In the genomic region with DNA sequence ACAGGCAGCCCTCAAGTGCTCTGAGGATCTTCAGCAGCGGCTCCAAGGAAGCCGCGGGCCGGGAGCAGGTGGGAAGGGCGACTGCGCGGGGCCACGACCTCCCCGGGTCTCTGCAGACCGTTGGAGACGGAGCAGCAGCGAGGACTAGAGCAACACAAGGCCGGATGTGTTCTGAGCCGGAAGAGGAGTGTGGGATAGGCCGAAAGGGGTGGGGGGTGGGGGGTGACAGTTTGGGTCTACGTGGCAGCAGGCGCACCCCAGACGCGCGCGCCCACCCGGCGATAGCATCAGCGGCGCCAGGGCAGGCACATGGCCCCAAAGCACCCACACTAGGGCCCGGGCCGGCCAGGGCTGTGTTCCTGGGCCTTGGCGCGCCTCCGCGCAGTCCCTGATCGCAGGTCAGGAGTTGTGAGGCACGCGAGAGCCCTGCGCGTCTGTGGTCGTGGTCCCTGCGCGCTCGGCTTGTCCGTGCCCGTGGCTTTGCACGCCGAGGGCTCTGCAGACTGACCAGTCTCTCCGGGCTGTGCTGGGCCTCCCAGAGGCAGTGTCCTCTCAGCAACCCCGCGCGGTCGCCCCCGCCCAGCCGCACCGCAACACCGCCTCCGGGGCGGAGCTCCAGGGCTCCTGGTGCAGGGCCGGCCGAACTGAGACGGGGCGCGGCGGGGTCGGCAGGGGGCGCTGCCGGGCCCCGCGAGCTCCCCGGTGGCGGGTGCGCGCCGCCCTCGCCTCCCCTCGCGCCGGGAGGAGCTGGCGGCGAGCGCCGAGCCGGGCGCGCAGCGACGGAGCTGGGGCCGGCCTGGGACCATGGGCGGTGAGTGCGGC, we compare ENCODE assay signal across 8 cellular contexts. TPM values are rescaled to one million over a fixed set of nuclear protein-coding genes. Genes with fewer than 3 reads are reported as not detected.
A peak's percentile ranks its signal among the peaks of the same experiment; 100 is the strongest.
DNase-seq lines count a peak whose midpoint lies in the region; ATAC-seq, FAIRE-seq and TF ChIP-seq lines count a peak whose summit lies in the region.

A gene with protein sequence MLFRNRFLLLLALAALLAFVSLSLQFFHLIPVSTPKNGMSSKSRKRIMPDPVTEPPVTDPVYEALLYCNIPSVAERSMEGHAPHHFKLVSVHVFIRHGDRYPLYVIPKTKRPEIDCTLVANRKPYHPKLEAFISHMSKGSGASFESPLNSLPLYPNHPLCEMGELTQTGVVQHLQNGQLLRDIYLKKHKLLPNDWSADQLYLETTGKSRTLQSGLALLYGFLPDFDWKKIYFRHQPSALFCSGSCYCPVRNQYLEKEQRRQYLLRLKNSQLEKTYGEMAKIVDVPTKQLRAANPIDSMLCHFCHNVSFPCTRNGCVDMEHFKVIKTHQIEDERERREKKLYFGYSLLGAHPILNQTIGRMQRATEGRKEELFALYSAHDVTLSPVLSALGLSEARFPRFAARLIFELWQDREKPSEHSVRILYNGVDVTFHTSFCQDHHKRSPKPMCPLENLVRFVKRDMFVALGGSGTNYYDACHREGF (plus strand): TSS at position 725 of the 822 bp plus-strand sequence. CDS start 28,351 bp downstream, outside the sequence.

- no peaks in the 10 kb centered on the region; the same call in 1 of the 2 replicates for H3K36me3 ChIP-seq in GM23338 (ENCODE audit: insufficient read depth)

- peaks cover 40% of the 10 kb centered on the region for H3K27me3 ChIP-seq in GM23338 (ENCODE audit: insufficient read depth)

- in situ Hi-C loops in G401 (cut with HindIII; ENCODE audit: low sequenced_read_pairs) = no loop called here

- H3K4me2 ChIP-seq in GM23338 = peak within 1 kb of the TSS; percentile 90

- peaks cover 9% of the 10 kb centered on the region; the same call in 2 of the 3 replicates for H3K36me3 Mint-ChIP-seq in GM23338 (ENCODE audit: low read depth)

- H3K27me3 Mint-ChIP-seq in GM23338 (ENCODE audit: insufficient read depth, low read depth, poor library complexity) = peaks cover 43% of the 10 kb centered on the region

- no peak within 1 kb of the TSS for H3K27ac Mint-ChIP-seq in GM23338

- peak within 1 kb of the TSS; percentile 83 for H3K4me3 ChIP-seq in GM23338

- peaks cover 6% of the 10 kb centered on the region; the same call in 1 of the 2 replicates for H3K79me2 ChIP-seq in GM23338 (replicated peaks; ENCODE audit: insufficient read depth)

- no peak for FAIRE-seq in frontal cortex (lab: Jason Lieb, UNC)

- H2AFZ ChIP-seq in GM23338 = peak within 1 kb of the TSS; percentile 96

- H3K9me2 ChIP-seq in GM23338 (ENCODE audit: insufficient read depth) = 0 out of 2 replicates have a peak, but pooled peaks cover 2% of the 10 kb centered on the region

- peak; percentile 81 for ATAC-seq in GM23338

- peak in 1 of 2 experiments; percentile 68; a peak in 2 of 4 replicates for TF ChIP-seq CTCF in GM23338 (conservative IDR thresholded peaks at IDR 0.05; ENCODE audit: low read depth in 2 of 2)

- H3F3A ChIP-seq in GM23338 (replicated peaks; ENCODE audit: low read depth) = peaks cover 10% of the 10 kb centered on the region; the same call in 1 of the 2 replicates

- no peaks in the 10 kb centered on the region for H3K9me3 Mint-ChIP-seq in GM23338

- H4K20me1 ChIP-seq in GM23338 (replicated peaks; ENCODE audit: insufficient read depth) = peaks cover 5% of the 10 kb centered on the region

- peaks cover 46% of the 10 kb centered on the region for H3K4me1 Mint-ChIP-seq in GM23338

- peak within 1 kb of the TSS; percentile 78 for H3K4me3 Mint-ChIP-seq in GM23338

- peak; percentile 85 for DNase-seq in G401 (ENCODE audit: low spot score)
- DNase-seq in GM23338 (ENCODE audit: low spot score) = peak; percentile 90
- DNase-seq in Kasumi-1 (lab: John Stamatoyannopoulos, UW) = peak; percentile 88 to 90
- DNase-seq in SHP77 treated with DMSO at 0.1 percent for 48 hours (lab: John Stamatoyannopoulos, UW) = peak; percentile 75
- DNase-seq in activated gamma-delta T cell treated with anti-CD3 and anti-CD28 coated beads, Interleukin-2, amount 50 U/mL, for 16 hours (ENCODE audit: low read depth) = peak; percentile 86
- peak; percentile 91 to 95 for DNase-seq in frontal cortex (ENCODE audit: low spot score in 2 of 2)
- DNase-seq in occipital lobe (lab: John Stamatoyannopoulos, UW) = peak; percentile 90

- peaks cover 34% of the 10 kb centered on the region for H3K4me1 ChIP-seq in GM23338 (ENCODE audit: insufficient read depth)

- no peak within 1 kb of the TSS for H3K27ac ChIP-seq in GM23338 (ENCODE audit: low read depth)
- peak within 1 kb of the TSS; percentile 86 for H3K27ac ChIP-seq in temporal lobe (ENCODE audit: low read depth, low read length)

TF ChIP-seq in GM23338, 12 proteins besides CTCF, POLR2A, EP300 and RAD21 (continues in another document):
- TF ChIP-seq EZH2phosphoT487 (IDR thresholded peaks at IDR 0.05; ENCODE audit: unreplicated experiment) (no peak), ZNF114 (CRISPR knock-in tag; IDR thresholded peaks at IDR 0.05) (no peak), NANOG (IDR thresholded peaks at IDR 0.05; ENCODE audit: borderline replicate concordance) (no peak), ZNF331 (CRISPR knock-in tag; IDR thresholded peaks at IDR 0.05; ENCODE audit: low read depth) (no peak), STAT1 (IDR thresholded peaks at IDR 0.05; ENCODE audit: unreplicated experiment) (no peak), EZH2 (IDR thresholded peaks at IDR 0.05; ENCODE audit: low read depth, unreplicated experiment) (no peak), JUNB (IDR thresholded peaks at IDR 0.05; ENCODE audit: unreplicated experiment) (no peak), CREB1 (CRISPR knock-in tag; IDR thresholded peaks at IDR 0.05; ENCODE audit: low read depth) (no peak)
- TF ChIP-seq, protein P1, sequence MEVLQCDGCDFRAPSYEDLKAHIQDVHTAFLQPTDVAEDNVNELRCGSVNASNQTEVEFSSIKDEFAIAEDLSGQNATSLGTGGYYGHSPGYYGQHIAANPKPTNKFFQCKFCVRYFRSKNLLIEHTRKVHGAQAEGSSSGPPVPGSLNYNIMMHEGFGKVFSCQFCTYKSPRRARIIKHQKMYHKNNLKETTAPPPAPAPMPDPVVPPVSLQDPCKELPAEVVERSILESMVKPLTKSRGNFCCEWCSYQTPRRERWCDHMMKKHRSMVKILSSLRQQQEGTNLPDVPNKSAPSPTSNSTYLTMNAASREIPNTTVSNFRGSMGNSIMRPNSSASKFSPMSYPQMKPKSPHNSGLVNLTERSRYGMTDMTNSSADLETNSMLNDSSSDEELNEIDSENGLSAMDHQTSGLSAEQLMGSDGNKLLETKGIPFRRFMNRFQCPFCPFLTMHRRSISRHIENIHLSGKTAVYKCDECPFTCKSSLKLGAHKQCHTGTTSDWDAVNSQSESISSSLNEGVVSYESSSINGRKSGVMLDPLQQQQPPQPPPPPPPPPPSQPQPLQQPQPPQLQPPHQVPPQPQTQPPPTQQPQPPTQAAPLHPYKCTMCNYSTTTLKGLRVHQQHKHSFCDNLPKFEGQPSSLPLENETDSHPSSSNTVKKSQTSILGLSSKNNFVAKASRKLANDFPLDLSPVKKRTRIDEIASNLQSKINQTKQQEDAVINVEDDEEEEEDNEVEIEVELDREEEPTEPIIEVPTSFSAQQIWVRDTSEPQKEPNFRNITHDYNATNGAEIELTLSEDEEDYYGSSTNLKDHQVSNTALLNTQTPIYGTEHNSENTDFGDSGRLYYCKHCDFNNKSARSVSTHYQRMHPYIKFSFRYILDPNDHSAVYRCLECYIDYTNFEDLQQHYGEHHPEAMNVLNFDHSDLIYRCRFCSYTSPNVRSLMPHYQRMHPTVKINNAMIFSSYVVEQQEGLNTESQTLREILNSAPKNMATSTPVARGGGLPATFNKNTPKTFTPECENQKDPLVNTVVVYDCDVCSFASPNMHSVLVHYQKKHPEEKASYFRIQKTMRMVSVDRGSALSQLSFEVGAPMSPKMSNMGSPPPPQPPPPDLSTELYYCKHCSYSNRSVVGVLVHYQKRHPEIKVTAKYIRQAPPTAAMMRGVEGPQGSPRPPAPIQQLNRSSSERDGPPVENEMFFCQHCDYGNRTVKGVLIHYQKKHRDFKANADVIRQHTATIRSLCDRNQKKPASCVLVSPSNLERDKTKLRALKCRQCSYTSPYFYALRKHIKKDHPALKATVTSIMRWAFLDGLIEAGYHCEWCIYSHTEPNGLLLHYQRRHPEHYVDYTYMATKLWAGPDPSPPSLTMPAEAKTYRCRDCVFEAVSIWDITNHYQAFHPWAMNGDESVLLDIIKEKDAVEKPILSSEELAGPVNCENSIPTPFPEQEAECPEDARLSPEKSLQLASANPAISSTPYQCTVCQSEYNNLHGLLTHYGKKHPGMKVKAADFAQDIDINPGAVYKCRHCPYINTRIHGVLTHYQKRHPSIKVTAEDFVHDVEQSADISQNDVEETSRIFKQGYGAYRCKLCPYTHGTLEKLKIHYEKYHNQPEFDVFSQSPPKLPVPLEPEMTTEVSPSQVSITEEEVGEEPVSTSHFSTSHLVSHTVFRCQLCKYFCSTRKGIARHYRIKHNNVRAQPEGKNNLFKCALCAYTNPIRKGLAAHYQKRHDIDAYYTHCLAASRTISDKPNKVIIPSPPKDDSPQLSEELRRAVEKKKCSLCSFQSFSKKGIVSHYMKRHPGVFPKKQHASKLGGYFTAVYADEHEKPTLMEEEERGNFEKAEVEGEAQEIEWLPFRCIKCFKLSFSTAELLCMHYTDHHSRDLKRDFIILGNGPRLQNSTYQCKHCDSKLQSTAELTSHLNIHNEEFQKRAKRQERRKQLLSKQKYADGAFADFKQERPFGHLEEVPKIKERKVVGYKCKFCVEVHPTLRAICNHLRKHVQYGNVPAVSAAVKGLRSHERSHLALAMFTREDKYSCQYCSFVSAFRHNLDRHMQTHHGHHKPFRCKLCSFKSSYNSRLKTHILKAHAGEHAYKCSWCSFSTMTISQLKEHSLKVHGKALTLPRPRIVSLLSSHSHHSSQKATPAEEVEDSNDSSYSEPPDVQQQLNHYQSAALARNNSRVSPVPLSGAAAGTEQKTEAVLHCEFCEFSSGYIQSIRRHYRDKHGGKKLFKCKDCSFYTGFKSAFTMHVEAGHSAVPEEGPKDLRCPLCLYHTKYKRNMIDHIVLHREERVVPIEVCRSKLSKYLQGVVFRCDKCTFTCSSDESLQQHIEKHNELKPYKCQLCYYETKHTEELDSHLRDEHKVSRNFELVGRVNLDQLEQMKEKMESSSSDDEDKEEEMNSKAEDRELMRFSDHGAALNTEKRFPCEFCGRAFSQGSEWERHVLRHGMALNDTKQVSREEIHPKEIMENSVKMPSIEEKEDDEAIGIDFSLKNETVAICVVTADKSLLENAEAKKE (CRISPR knock-in tag; IDR thresholded peaks at IDR 0.05) = no peak

RNA-seq across cellular contexts. Expression of the gene that starts here (rescaled TPM):
- total RNA-seq in G401 (2014; rRNA removed; shearing (Covaris generic)) = 5.5 and 6.4 TPM in 2 replicates
- total RNA-seq in GM23338 (2014; rRNA removed; shearing (Covaris generic)) = 20.1 TPM in 2 replicates
- 8.9 and 9.3 TPM in 2 replicates for polyA plus RNA-seq in GM23338 (2016; fragmentation: Nextera tagmentation; extraction: Ambion mirVana)
- 48.9 TPM for total RNA-seq in frontal cortex
- total RNA-seq in occipital lobe = 42.4 TPM
- total RNA-seq in temporal lobe = 33.7 TPM
